ENCODE assay signal across 1 cellular context in the genomic region with DNA sequence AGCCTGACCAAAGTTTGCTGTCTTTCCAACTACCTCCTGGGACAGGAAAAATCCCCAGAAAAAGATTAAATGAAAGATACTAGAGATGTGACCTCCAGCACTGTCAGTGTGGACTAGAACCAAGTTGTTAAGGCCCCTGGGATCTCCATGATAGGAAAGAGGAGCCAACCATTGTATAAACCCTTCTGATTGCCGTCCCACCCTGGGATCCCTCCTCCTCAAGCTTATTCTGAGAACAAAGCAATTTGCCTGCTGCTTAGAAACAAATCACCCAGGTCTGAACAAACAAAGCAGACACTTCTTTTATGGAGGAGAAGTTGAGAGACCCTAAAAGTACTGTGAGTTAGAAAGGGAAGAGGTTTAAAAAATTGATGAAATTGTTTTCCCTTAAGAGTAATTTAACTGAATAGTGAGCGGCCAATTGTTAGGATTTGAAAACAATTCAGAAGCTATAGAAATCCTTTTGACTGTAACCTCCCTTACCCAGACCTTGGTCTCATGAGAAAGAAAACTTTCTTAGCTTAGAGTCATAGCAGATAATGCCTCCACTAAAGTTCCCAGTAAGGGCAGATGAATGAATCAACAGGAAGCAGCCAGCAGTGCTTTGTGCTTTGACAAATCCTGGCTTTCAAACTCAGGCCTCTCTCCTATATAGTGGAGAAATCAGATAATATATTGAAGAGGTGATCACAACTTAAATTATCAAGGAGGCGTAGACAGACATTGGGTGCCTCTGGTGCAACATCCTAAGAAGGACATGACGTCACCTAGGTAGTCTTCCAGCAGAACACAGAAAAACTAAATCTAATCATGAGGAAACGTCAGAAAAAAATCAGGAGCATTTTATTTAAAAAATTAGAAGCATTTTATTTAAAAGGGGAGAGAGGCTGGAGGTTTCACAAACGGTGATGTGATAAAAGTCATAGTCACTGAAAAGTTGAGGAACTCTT.
TF ChIP-seq lines count a peak whose summit lies in the region.

No MANE protein-coding gene starts in this region.

TF ChIP-seq in GM23338, 12 proteins besides CTCF, POLR2A, EP300 and RAD21:
- TF ChIP-seq POLR2AphosphoS5 (IDR thresholded peaks at IDR 0.05; ENCODE audit: low read depth) (no peak), NANOG (IDR thresholded peaks at IDR 0.05; ENCODE audit: borderline replicate concordance) (no peak), EZH2phosphoT487 (IDR thresholded peaks at IDR 0.05; ENCODE audit: unreplicated experiment) (no peak), CREB1 (CRISPR knock-in tag; IDR thresholded peaks at IDR 0.05; ENCODE audit: low read depth) (no peak), ZNF114 (CRISPR knock-in tag; IDR thresholded peaks at IDR 0.05) (no peak), STAT1 (IDR thresholded peaks at IDR 0.05; ENCODE audit: unreplicated experiment) (no peak), JUNB (IDR thresholded peaks at IDR 0.05; ENCODE audit: unreplicated experiment) (no peak), EZH2 (IDR thresholded peaks at IDR 0.05; ENCODE audit: low read depth, unreplicated experiment) (no peak), ZNF331 (CRISPR knock-in tag; IDR thresholded peaks at IDR 0.05; ENCODE audit: low read depth) (no peak)
- TF ChIP-seq, protein P1, sequence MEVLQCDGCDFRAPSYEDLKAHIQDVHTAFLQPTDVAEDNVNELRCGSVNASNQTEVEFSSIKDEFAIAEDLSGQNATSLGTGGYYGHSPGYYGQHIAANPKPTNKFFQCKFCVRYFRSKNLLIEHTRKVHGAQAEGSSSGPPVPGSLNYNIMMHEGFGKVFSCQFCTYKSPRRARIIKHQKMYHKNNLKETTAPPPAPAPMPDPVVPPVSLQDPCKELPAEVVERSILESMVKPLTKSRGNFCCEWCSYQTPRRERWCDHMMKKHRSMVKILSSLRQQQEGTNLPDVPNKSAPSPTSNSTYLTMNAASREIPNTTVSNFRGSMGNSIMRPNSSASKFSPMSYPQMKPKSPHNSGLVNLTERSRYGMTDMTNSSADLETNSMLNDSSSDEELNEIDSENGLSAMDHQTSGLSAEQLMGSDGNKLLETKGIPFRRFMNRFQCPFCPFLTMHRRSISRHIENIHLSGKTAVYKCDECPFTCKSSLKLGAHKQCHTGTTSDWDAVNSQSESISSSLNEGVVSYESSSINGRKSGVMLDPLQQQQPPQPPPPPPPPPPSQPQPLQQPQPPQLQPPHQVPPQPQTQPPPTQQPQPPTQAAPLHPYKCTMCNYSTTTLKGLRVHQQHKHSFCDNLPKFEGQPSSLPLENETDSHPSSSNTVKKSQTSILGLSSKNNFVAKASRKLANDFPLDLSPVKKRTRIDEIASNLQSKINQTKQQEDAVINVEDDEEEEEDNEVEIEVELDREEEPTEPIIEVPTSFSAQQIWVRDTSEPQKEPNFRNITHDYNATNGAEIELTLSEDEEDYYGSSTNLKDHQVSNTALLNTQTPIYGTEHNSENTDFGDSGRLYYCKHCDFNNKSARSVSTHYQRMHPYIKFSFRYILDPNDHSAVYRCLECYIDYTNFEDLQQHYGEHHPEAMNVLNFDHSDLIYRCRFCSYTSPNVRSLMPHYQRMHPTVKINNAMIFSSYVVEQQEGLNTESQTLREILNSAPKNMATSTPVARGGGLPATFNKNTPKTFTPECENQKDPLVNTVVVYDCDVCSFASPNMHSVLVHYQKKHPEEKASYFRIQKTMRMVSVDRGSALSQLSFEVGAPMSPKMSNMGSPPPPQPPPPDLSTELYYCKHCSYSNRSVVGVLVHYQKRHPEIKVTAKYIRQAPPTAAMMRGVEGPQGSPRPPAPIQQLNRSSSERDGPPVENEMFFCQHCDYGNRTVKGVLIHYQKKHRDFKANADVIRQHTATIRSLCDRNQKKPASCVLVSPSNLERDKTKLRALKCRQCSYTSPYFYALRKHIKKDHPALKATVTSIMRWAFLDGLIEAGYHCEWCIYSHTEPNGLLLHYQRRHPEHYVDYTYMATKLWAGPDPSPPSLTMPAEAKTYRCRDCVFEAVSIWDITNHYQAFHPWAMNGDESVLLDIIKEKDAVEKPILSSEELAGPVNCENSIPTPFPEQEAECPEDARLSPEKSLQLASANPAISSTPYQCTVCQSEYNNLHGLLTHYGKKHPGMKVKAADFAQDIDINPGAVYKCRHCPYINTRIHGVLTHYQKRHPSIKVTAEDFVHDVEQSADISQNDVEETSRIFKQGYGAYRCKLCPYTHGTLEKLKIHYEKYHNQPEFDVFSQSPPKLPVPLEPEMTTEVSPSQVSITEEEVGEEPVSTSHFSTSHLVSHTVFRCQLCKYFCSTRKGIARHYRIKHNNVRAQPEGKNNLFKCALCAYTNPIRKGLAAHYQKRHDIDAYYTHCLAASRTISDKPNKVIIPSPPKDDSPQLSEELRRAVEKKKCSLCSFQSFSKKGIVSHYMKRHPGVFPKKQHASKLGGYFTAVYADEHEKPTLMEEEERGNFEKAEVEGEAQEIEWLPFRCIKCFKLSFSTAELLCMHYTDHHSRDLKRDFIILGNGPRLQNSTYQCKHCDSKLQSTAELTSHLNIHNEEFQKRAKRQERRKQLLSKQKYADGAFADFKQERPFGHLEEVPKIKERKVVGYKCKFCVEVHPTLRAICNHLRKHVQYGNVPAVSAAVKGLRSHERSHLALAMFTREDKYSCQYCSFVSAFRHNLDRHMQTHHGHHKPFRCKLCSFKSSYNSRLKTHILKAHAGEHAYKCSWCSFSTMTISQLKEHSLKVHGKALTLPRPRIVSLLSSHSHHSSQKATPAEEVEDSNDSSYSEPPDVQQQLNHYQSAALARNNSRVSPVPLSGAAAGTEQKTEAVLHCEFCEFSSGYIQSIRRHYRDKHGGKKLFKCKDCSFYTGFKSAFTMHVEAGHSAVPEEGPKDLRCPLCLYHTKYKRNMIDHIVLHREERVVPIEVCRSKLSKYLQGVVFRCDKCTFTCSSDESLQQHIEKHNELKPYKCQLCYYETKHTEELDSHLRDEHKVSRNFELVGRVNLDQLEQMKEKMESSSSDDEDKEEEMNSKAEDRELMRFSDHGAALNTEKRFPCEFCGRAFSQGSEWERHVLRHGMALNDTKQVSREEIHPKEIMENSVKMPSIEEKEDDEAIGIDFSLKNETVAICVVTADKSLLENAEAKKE (CRISPR knock-in tag; IDR thresholded peaks at IDR 0.05) = no peak
- TF ChIP-seq, protein P2, sequence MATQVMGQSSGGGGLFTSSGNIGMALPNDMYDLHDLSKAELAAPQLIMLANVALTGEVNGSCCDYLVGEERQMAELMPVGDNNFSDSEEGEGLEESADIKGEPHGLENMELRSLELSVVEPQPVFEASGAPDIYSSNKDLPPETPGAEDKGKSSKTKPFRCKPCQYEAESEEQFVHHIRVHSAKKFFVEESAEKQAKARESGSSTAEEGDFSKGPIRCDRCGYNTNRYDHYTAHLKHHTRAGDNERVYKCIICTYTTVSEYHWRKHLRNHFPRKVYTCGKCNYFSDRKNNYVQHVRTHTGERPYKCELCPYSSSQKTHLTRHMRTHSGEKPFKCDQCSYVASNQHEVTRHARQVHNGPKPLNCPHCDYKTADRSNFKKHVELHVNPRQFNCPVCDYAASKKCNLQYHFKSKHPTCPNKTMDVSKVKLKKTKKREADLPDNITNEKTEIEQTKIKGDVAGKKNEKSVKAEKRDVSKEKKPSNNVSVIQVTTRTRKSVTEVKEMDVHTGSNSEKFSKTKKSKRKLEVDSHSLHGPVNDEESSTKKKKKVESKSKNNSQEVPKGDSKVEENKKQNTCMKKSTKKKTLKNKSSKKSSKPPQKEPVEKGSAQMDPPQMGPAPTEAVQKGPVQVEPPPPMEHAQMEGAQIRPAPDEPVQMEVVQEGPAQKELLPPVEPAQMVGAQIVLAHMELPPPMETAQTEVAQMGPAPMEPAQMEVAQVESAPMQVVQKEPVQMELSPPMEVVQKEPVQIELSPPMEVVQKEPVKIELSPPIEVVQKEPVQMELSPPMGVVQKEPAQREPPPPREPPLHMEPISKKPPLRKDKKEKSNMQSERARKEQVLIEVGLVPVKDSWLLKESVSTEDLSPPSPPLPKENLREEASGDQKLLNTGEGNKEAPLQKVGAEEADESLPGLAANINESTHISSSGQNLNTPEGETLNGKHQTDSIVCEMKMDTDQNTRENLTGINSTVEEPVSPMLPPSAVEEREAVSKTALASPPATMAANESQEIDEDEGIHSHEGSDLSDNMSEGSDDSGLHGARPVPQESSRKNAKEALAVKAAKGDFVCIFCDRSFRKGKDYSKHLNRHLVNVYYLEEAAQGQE (IDR thresholded peaks at IDR 0.05; ENCODE audit: unreplicated experiment) = no peak
- TF ChIP-seq, protein P3, sequence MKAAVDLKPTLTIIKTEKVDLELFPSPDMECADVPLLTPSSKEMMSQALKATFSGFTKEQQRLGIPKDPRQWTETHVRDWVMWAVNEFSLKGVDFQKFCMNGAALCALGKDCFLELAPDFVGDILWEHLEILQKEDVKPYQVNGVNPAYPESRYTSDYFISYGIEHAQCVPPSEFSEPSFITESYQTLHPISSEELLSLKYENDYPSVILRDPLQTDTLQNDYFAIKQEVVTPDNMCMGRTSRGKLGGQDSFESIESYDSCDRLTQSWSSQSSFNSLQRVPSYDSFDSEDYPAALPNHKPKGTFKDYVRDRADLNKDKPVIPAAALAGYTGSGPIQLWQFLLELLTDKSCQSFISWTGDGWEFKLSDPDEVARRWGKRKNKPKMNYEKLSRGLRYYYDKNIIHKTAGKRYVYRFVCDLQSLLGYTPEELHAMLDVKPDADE (IDR thresholded peaks at IDR 0.05) = no peak
